25 cellular contexts compared by ENCODE assay signal in the genomic region with DNA sequence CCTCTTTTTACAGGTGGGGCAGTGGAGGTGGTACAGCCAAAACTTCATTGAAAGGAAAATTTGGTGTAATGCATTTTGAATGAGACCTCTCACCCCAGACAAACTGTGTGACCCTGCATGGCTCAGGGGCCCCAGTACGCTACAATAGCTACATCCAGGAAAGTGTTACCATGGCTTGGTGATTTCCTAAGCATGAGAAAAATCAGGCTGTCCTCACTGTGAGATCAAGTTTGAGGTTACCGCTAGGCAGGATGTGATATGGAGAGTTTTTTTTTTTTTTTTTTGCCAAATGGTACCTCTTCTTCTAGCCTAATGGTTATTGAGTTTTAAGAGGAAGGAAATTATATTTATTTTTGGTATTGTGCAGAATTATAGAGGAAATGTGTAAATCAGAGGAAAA.
"Had no signal": no experiment of that assay in that cellular context is flagged by ENCODE, and none has a peak within 500 bp of the region (broad histone marks: within the 10 kb centered on the region; RNA-seq: fewer than 3 reads in every experiment).

No MANE protein-coding gene starts in this region.

- H3K36me3 ChIP-seq: breast epithelium, esophagus squamous epithelium, gastroesophageal sphincter, lower lobe of right lung, neural progenitor cell, spleen, suprapubic skin, transverse colon had no signal

- H3K9ac ChIP-seq: neural progenitor cell had no signal

- H3K27me3 Mint-ChIP-seq: naive thymus-derived CD4-positive, alpha-beta T cell had no signal

- H3K4me3 ChIP-seq: breast epithelium, coronary artery, esophagus squamous epithelium, gastroesophageal sphincter, lower lobe of right lung, neural progenitor cell, spleen, suprapubic skin, transverse colon had no signal

- H3K27ac ChIP-seq: breast epithelium, coronary artery, esophagus squamous epithelium, gastroesophageal sphincter, lower lobe of right lung, neural progenitor cell, spleen, suprapubic skin, transverse colon, VCaP had no signal

- H3K9me3 Mint-ChIP-seq: activated naive CD4-positive, alpha-beta T cell treated with anti-CD3 and anti-CD28 coated beads for 36 hours had no signal

- H3K36me3 Mint-ChIP-seq: neural progenitor cell had no signal

- ATAC-seq: left colon; lower lobe of right lung; naive thymus-derived CD4-positive, alpha-beta T cell; stimulated activated naive CD8-positive, alpha-beta T cell treated with anti-CD3 and anti-CD28 coated beads, Interleukin-15, Interleukin-2, amounts not matched to agents 100 U/mL and 50 U/mL, for 24 hours; T-cell had no signal

- H3K27me3 ChIP-seq: breast epithelium, esophagus squamous epithelium, gastroesophageal sphincter, neural progenitor cell, spleen, suprapubic skin, transverse colon had no signal

- H3K4me3 Mint-ChIP-seq: activated naive CD4-positive, alpha-beta T cell treated with anti-CD3 and anti-CD28 coated beads for 36 hours; activated naive CD8-positive, alpha-beta T cell treated with anti-CD3 and anti-CD28 coated beads, Interleukin-2, amount 10 ng/mL, durations not matched to agents 7 days and 5 days; endodermal cell; naive thymus-derived CD4-positive, alpha-beta T cell; neural progenitor cell; T-cell; T-helper 2 cell treated with Interferon-gamma antibody and Interleukin-4, amounts not matched to agents 5 μg/mL and 100 μg/mL, for 36 hours had no signal

- H3K4me2 ChIP-seq: neural progenitor cell had no signal

- H3K4me1 Mint-ChIP-seq: activated naive CD8-positive, alpha-beta T cell treated with anti-CD3 and anti-CD28 coated beads, Interleukin-2, amount 10 ng/mL, durations not matched to agents 7 days and 5 days; T-cell had no signal

- DNase-seq: activated CD4-positive, alpha-beta T cell treated with anti-CD3 and anti-CD28 coated beads, Interleukin-2, amount 50 U/mL, for 48 hours; activated CD4-positive, CD25-positive, alpha-beta regulatory T cell treated with anti-CD3 and anti-CD28 coated beads, Interleukin-2, amount 50 U/mL, for 72 hours; activated naive CD4-positive, alpha-beta T cell treated with anti-CD3 and anti-CD28 coated beads for 36 hours; activated naive CD8-positive, alpha-beta T cell treated with anti-CD3 and anti-CD28 coated beads, Interleukin-2, amount 10 ng/mL, durations not matched to agents 7 days and 5 days; amniotic stem cell; endodermal cell; esophagus squamous epithelium; head of caudate nucleus; islet precursor cell; left colon; lower lobe of right lung; naive thymus-derived CD4-positive, alpha-beta T cell; retina; spleen; stimulated activated CD4-positive, alpha-beta T cell treated with anti-CD3 and anti-CD28 coated beads, Interleukin-4, amount 100 ng/mL, for 1 hour; stimulated activated naive CD8-positive, alpha-beta T cell treated with anti-CD3 and anti-CD28 coated beads, Interleukin-15, Interleukin-2, amounts not matched to agents 100 U/mL and 50 U/mL, for 24 hours; T-cell; transverse colon had no signal

- H3K4me1 ChIP-seq: breast epithelium, esophagus squamous epithelium, gastroesophageal sphincter, lower lobe of right lung, neural progenitor cell, suprapubic skin, transverse colon had no signal

- H3K27ac Mint-ChIP-seq: activated naive CD4-positive, alpha-beta T cell treated with anti-CD3 and anti-CD28 coated beads for 36 hours; activated naive CD8-positive, alpha-beta T cell treated with anti-CD3 and anti-CD28 coated beads, Interleukin-2, amount 10 ng/mL, durations not matched to agents 7 days and 5 days; endodermal cell; neural progenitor cell; T-cell had no signal

- H2AFZ ChIP-seq: neural progenitor cell had no signal

- H3K9me3 ChIP-seq: breast epithelium, esophagus squamous epithelium, gastroesophageal sphincter, lower lobe of right lung, spleen, suprapubic skin, transverse colon had no signal
